In genomic region chr3:156217674-156218352, GRCh38 we compare ENCODE assay signal across 16 cellular contexts.
DNase-seq lines count a peak whose midpoint lies in the region; ATAC-seq and TF ChIP-seq lines count a peak whose summit lies in the region.
"Had no signal": no experiment of that assay in that cellular context is flagged by ENCODE, and none has a peak within 500 bp of the region (broad histone marks: within the 10 kb centered on the region; RNA-seq: fewer than 3 reads in every experiment).

No MANE protein-coding gene starts in this region.

- no peaks in the 10 kb centered on the region for H3K27me3 ChIP-seq in RWPE2 (ENCODE audit: insufficient read depth, poor library complexity, severe bottlenecking)
- H3K27me3 ChIP-seq: ascending aorta, gastroesophageal sphincter had no signal

- peaks cover 11% of the 10 kb centered on the region for H3K9me3 Mint-ChIP-seq in progenitor cell of endocrine pancreas (ENCODE audit: low read depth)

- H3K27me3 Mint-ChIP-seq in progenitor cell of endocrine pancreas = peaks cover 8% of the 10 kb centered on the region

- peak overlapping the region; percentile 81 for H3K27ac Mint-ChIP-seq in progenitor cell of endocrine pancreas
- H3K27ac Mint-ChIP-seq: activated CD8-positive, alpha-beta T cell treated with anti-CD3 and anti-CD28 coated beads, Interleukin-2, amount 10 ng/mL, durations not matched to agents 7 days and 5 days had no signal

- no peak overlapping the region for H3K27ac ChIP-seq in RWPE2 (ENCODE audit: poor library complexity, severe bottlenecking)
- H3K27ac ChIP-seq: ascending aorta, gastroesophageal sphincter, RWPE1 had no signal

- DNase-seq in EL (peak; percentile 58), RWPE2 (ENCODE audit: low spot score) (no peak), epithelial cell of esophagus (ENCODE audit: low read depth) (peak; percentile 75), progenitor cell of endocrine pancreas (ENCODE audit: low spot score, unreplicated experiment) (no peak), DMS114 treated with DMSO at 0.1 percent for 48 hours (lab: John Stamatoyannopoulos, UW; ENCODE audit: unreplicated experiment) (no peak)
- no peak for DNase-seq in NK-92 treated with Interleukin-12 subunit alpha and Interleukin-12 subunit beta, amount 100 ng/mL, for 24 hours (lab: John Stamatoyannopoulos, UW)
- DNase-seq: activated CD8-positive, alpha-beta T cell treated with anti-CD3 and anti-CD28 coated beads, Interleukin-2, amount 10 ng/mL, durations not matched to agents 7 days and 5 days; kidney glomerular epithelial cell; NCI-H146; NCI-H524; posterior cingulate gyrus had no signal

- H3K4me3 ChIP-seq in RWPE2 (ENCODE audit: severe bottlenecking) = no peak overlapping the region
- H3K4me3 ChIP-seq in epithelial cell of esophagus (ENCODE audit: low read length) = no peak overlapping the region
- H3K4me3 ChIP-seq: ascending aorta, gastroesophageal sphincter had no signal

- H3K4me3 Mint-ChIP-seq in progenitor cell of endocrine pancreas (ENCODE audit: low read depth) = no peak overlapping the region
- H3K4me3 Mint-ChIP-seq: activated CD8-positive, alpha-beta T cell treated with anti-CD3 and anti-CD28 coated beads, Interleukin-2, amount 10 ng/mL, durations not matched to agents 7 days and 5 days had no signal

- no peaks in the 10 kb centered on the region for H3K9me3 ChIP-seq in RWPE2 (ENCODE audit: severe bottlenecking)
- H3K9me3 ChIP-seq: ascending aorta, gastroesophageal sphincter had no signal

- peak; percentile 40; the same call in 1 of the 3 replicates for ATAC-seq in RWPE2 (ENCODE audit: low read depth)
- ATAC-seq in GM21717 (IDR thresholded peaks at IDR 0.05; ENCODE audit: unreplicated experiment) = no peak
- ATAC-seq in esophagus mucosa = no peak
- ATAC-seq: activated CD8-positive, alpha-beta T cell treated with anti-CD3 and anti-CD28 coated beads, Interleukin-2, amount 10 ng/mL, durations not matched to agents 7 days and 5 days; gastroesophageal sphincter had no signal

- no peaks in the 10 kb centered on the region for H3K36me3 ChIP-seq in RWPE2 (ENCODE audit: low read depth)
- H3K36me3 ChIP-seq: ascending aorta, gastroesophageal sphincter had no signal

- TF ChIP-seq CTCF in RWPE2 (IDR thresholded peaks at IDR 0.05; ENCODE audit: poor library complexity, severe bottlenecking) (no peak), epithelial cell of esophagus (IDR thresholded peaks at IDR 0.05; ENCODE audit: insufficient read depth, low read depth, low read length, missing control alignments) (no peak), progenitor cell of endocrine pancreas (IDR thresholded peaks at IDR 0.05; ENCODE audit: unreplicated experiment) (no peak)

- peaks cover 30% of the 10 kb centered on the region for H3K4me1 Mint-ChIP-seq in progenitor cell of endocrine pancreas (ENCODE audit: low read depth)

- peaks cover 4% of the 10 kb centered on the region for H3K4me1 ChIP-seq in RWPE2 (ENCODE audit: insufficient read depth, poor library complexity, severe bottlenecking)
- H3K4me1 ChIP-seq: ascending aorta, gastroesophageal sphincter had no signal

- peaks cover 3% of the 10 kb centered on the region for H3K36me3 Mint-ChIP-seq in progenitor cell of endocrine pancreas (ENCODE audit: insufficient read depth)

Comparison
In these comparisons a context has a peak if more than half of its experiments do, and no peak if none do; other contexts are left out.
1. DNase-seq: peak in EL (single experiment) and epithelial cell of esophagus (single experiment); none in RWPE2 (single experiment), progenitor cell of endocrine pancreas (single experiment), DMS114 treated with DMSO at 0.1 percent for 48 hours (single experiment) and NK-92 treated with Interleukin-12 subunit alpha and Interleukin-12 subunit beta, amount 100 ng/mL, for 24 hours (single experiment).